Comparison of ENCODE assay signal across 9 cellular contexts in genomic region chr12:54725233-54725843, GRCh38.
A peak's percentile ranks its signal among the peaks of the same experiment; 100 is the strongest.
DNase-seq lines count a peak whose midpoint lies in the region; ATAC-seq, FAIRE-seq and TF ChIP-seq lines count a peak whose summit lies in the region.
"Had no signal": no experiment of that assay in that cellular context is flagged by ENCODE, and none has a peak within 500 bp of the region (broad histone marks: within the 10 kb centered on the region; RNA-seq: fewer than 3 reads in every experiment).

No MANE protein-coding gene starts in this region.

- no peak for TF ChIP-seq EP300 in H1 (IDR thresholded peaks at IDR 0.05; ENCODE audit: borderline replicate concordance in 1 of 2, low read depth in 2 of 2, low read length in 2 of 2)

- H3K4me1 ChIP-seq in H1 (replicated peaks in 1 of 4; ENCODE audit: control insufficient read depth in 3 of 4, insufficient read depth in 4 of 4, low read length in 3 of 4): peaks cover 0 to 6% (median 4%) of the 10 kb centered on the region in 4 experiments; a peak in 3 of 7 replicates
- H3K4me1 ChIP-seq in osteoblast (ENCODE audit: insufficient read depth, low read length): no peaks in the 10 kb centered on the region

- no peaks in the 10 kb centered on the region; the same call in 1 of the 2 replicates for H3K23me2 ChIP-seq in H1 (ENCODE audit: low read depth, low read length)

- H3K4me3 ChIP-seq in GM12865 (ENCODE audit: low read depth, low read length) (no peak overlapping the region), H1 (ENCODE audit: extremely low read depth in 1 of 4, insufficient read depth in 2 of 4, low read depth in 3 of 4, low read length in 4 of 4) (no peak overlapping the region), osteoblast (ENCODE audit: insufficient read depth, low read length) (no peak overlapping the region)
- H3K4me3 ChIP-seq: thyroid gland had no signal

- H3K79me2 ChIP-seq in H1 (ENCODE audit: control insufficient read depth in 1 of 2, insufficient read depth in 2 of 2, low read length in 2 of 2): no peaks in the 10 kb centered on the region
- H3K79me2 ChIP-seq in osteoblast (ENCODE audit: insufficient read depth, low read length): no peaks in the 10 kb centered on the region

- H3K23ac ChIP-seq in H1 (ENCODE audit: insufficient read length): no peak overlapping the region

- no peak overlapping the region for H4K5ac ChIP-seq in H1 (ENCODE audit: insufficient read length, low read depth, low read length)

- peak; percentile 3 for TF ChIP-seq CTCF in GM12865 (IDR thresholded peaks at IDR 0.05; ENCODE audit: insufficient read depth, low read depth, low read length, missing control alignments)
- TF ChIP-seq CTCF in H1 (IDR thresholded peaks at IDR 0.05; ENCODE audit: control extremely low read depth in 1 of 3, insufficient read depth in 1 of 3, low read depth in 1 of 3, low read length in 3 of 3): peak in 2 of 3 experiments; percentile 50 to 56; a peak in 3 of 4 replicates
- peak; percentile 36 for TF ChIP-seq CTCF in osteoblast (IDR thresholded peaks at IDR 0.05; ENCODE audit: extremely low read depth, low read depth, low read length)

- CTCF ChIA-PET in H1 (lab: Charles Lee; ENCODE audit: partially characterized antibody): interaction anchor here (0.6 to 2.4 kb wide), 35 partner anchors 10 to 492 kb away, joined by 3 to 21 read pairs (median 5); no protein-coding TSS in a partner anchor

- H3K4ac ChIP-seq in H1 (replicated peaks; ENCODE audit: insufficient read length, low read depth, low read length): no peak overlapping the region

- H3K79me1 ChIP-seq in H1 (ENCODE audit: low read depth, low read length): no peaks in the 10 kb centered on the region

- H3K27me3 ChIP-seq in H1 (replicated peaks in 1 of 4; ENCODE audit: control insufficient read depth in 3 of 4, extremely low read depth in 1 of 4, insufficient read depth in 3 of 4, low read length in 3 of 4) (no peaks in the 10 kb centered on the region), osteoblast (ENCODE audit: insufficient read depth, low read length) (peaks cover 2% of the 10 kb centered on the region)
- H3K27me3 ChIP-seq: thyroid gland had no signal

- H3K27ac ChIP-seq in H1 (ENCODE audit: low read depth, low read length): no peak overlapping the region
- no peak overlapping the region for H3K27ac ChIP-seq in osteoblast (ENCODE audit: low read depth, low read length)
- H3K27ac ChIP-seq: HL-60, thyroid gland had no signal

- H4K91ac ChIP-seq in H1 (replicated peaks; ENCODE audit: insufficient read length, low read length): no peak overlapping the region

- H2BK12ac ChIP-seq in H1 (ENCODE audit: low read depth, low read length): no peak overlapping the region

- no peak overlapping the region for H2AFZ ChIP-seq in H1 (ENCODE audit: low read length)
- no peak overlapping the region for H2AFZ ChIP-seq in osteoblast (ENCODE audit: low read length)

- H2BK20ac ChIP-seq in H1 (ENCODE audit: low read length): no peak overlapping the region

- no peak overlapping the region for H3K9ac ChIP-seq in H1 (replicated peaks in 1 of 4; ENCODE audit: extremely low read depth in 1 of 4, low read depth in 3 of 4, low read length in 3 of 4)

- no peak overlapping the region for H3K4me2 ChIP-seq in H1 (ENCODE audit: insufficient read depth in 1 of 2, low read depth in 2 of 2, low read length in 2 of 2)
- H3K4me2 ChIP-seq in osteoblast (ENCODE audit: insufficient read depth, low read length): no peak overlapping the region

- H3K56ac ChIP-seq in H1 (replicated peaks; ENCODE audit: insufficient read length, low read depth, low read length): no peak overlapping the region

- TF ChIP-seq RAD21 in H1 (IDR thresholded peaks at IDR 0.05 in 1 of 2, conservative IDR thresholded peaks at IDR 0.05 in 1 of 2; ENCODE audit: low read depth in 2 of 2, low read length in 2 of 2): peak; percentile 49 to 64

- no peak overlapping the region for H2AK5ac ChIP-seq in H1 (ENCODE audit: low read depth, low read length)

- TF ChIP-seq POLR2A in H1 (IDR thresholded peaks at IDR 0.05; ENCODE audit: control extremely low read depth in 1 of 2, low read depth in 2 of 2, low read length in 2 of 2): no peak

- no peak for DNase-seq in GM12865 (ENCODE audit: low read depth)
- DNase-seq in NCI-H1105 treated with DMSO at 0.1 percent for 48 hours (lab: John Stamatoyannopoulos, UW): peak; percentile 12
- DNase-seq in H1 (ENCODE audit: low read depth in 1 of 2, low spot score in 2 of 2): no peak
- DNase-seq in osteoblast (ENCODE audit: insufficient read length, low spot score, missing footprints): no peak
- no peak for DNase-seq in activated T-cell treated with anti-CD3 and anti-CD28 coated beads, Interleukin-2, amount 50 U/mL, for 1 hour
- DNase-seq in activated naive CD4-positive, alpha-beta T cell (lab: John Stamatoyannopoulos, UW): no peak
- DNase-seq: thyroid gland had no signal

- no peak overlapping the region for H2BK15ac ChIP-seq in H1 (ENCODE audit: low read length)

- H4K20me1 ChIP-seq in H1 (replicated peaks in 1 of 2; ENCODE audit: control insufficient read depth in 1 of 2, insufficient read depth in 2 of 2, low read length in 2 of 2) (no peaks in the 10 kb centered on the region), osteoblast (ENCODE audit: insufficient read depth, low read length) (no peaks in the 10 kb centered on the region)

- no peak overlapping the region for H4K8ac ChIP-seq in H1 (ENCODE audit: extremely low read depth, insufficient read depth, low read length)

- no peak overlapping the region for H2BK5ac ChIP-seq in H1 (ENCODE audit: low read depth, low read length)

- no peak overlapping the region for H2BK120ac ChIP-seq in H1 (replicated peaks; ENCODE audit: low read depth, low read length)

- peak; percentile 75 for FAIRE-seq in H1 (lab: Jason Lieb, UNC)

- WGBS in H1 (ENCODE audit: extremely low coverage in 1 of 2, insufficient coverage in 1 of 2, insufficient read length in 1 of 2, insufficient replicate concordance in 2 of 2, low coverage in 1 of 2, low lambda C conversion rate in 2 of 2, missing lambda C conversion rate in 1 of 2), 2 experiments: 64% methylated on average over 5 of the region's 5 CpGs; no CpG with 5 or more reads in 1 of the 2 experiments

- H3K9me3 ChIP-seq in H1 (ENCODE audit: insufficient read depth in 2 of 2, low read depth in 1 of 2, low read length in 1 of 2): peaks cover 0 to 2% of the 10 kb centered on the region in 2 experiments; a peak in 1 of 4 replicates
- H3K9me3 ChIP-seq in osteoblast (ENCODE audit: low read depth, low read length): no peaks in the 10 kb centered on the region
- H3K9me3 ChIP-seq: thyroid gland had no signal

- H3K36me3 ChIP-seq in H1 (ENCODE audit: control insufficient read depth in 2 of 4, insufficient read depth in 4 of 4, low read length in 3 of 4) (no peaks in the 10 kb centered on the region), osteoblast (ENCODE audit: insufficient read depth, low read length) (no peaks in the 10 kb centered on the region)
- H3K36me3 ChIP-seq: thyroid gland had no signal

- H3K14ac ChIP-seq in H1 (ENCODE audit: insufficient read length): no peak overlapping the region

- H3K18ac ChIP-seq in H1 (ENCODE audit: extremely low read depth, low read length): no peak overlapping the region

- POLR2A ChIA-PET in H1 (lab: Charles Lee; ENCODE audit: partially characterized antibody): no interaction called here

- no peak for ATAC-seq in HG02884 (IDR thresholded peaks at IDR 0.05; ENCODE audit: unreplicated experiment)

TF ChIP-seq in H1, 55 proteins besides CTCF, POLR2A, EP300 and RAD21:
- TF ChIP-seq TAF1 (IDR thresholded peaks at IDR 0.05; ENCODE audit: low read depth, low read length) (no peak), CHD1 (IDR thresholded peaks at IDR 0.05; ENCODE audit: low read depth, low read length) (no peak), TBP (IDR thresholded peaks at IDR 0.05; ENCODE audit: low read depth, low read length) (0 out of 2 replicates have a peak, but pooled peaks have one; percentile 10), YY1 (IDR thresholded peaks at IDR 0.05; ENCODE audit: low read depth, low read length) (0 out of 2 replicates have a peak, but pooled peaks have one; percentile 49), SRF (IDR thresholded peaks at IDR 0.05; ENCODE audit: low read depth, low read length) (no peak), CEBPB (IDR thresholded peaks at IDR 0.05; ENCODE audit: low read depth, low read length) (peak; percentile 69; the same call in 1 of the 2 replicates)

Comparison
In these comparisons a context has a peak if more than half of its experiments do, and no peak if none do; other contexts are left out.
1. CTCF ChIP-seq: peak in every context shown above with its lines; median percentile 53 in H1; 36 in osteoblast; 3 in GM12865.